ENCODE assay signal across 21 cellular contexts in the genomic region with DNA sequence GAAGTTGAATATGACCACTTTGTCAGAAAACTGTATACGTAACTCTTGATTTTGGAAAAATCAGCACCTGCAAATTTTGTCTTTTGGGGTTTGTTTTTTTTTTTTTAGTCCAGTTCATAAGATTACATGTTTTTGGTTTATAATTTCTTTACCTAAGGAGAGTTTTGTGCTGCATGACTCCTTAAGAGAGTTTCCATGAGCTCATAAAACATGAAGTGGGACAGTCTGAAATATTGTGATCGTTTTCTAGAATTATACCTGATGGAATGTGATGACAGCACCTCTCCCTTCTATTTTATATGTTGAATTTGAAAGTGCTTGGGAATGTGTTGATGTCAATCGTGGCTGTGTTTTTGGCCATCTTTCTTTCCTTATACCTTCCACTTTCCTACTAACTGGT.
DNase-seq lines count a peak whose midpoint lies in the region; ATAC-seq, FAIRE-seq and TF ChIP-seq lines count a peak whose summit lies in the region.
"Had no signal": no experiment of that assay in that cellular context is flagged by ENCODE, and none has a peak within 500 bp of the region (broad histone marks: within the 10 kb centered on the region; RNA-seq: fewer than 3 reads in every experiment).

No MANE protein-coding gene starts in this region.

- no peak overlapping the region for H3K4ac ChIP-seq in mesenchymal stem cell (ENCODE audit: low read depth in 1 of 2, low read length in 2 of 2)

- H3K9me3 Mint-ChIP-seq in activated T-cell treated with anti-CD3 and anti-CD28 coated beads, Interleukin-2, amount 50 U/mL, for 4 hours: no peaks in the 10 kb centered on the region
- H3K9me3 Mint-ChIP-seq: activated B cell treated with CpG ODN at 0.5 μM for 24 hours, nephron progenitor cell had no signal

- H2AK5ac ChIP-seq in mesenchymal stem cell (ENCODE audit: low read length, severe bottlenecking): no peak overlapping the region

- peak overlapping the region; percentile 22 to 55 (median 50) for H3K27ac ChIP-seq in body of pancreas
- no peak overlapping the region for H3K27ac ChIP-seq in mesenchymal stem cell (ENCODE audit: low read length, poor library complexity, severe bottlenecking)
- peak overlapping the region in 4 of 5 donors; percentile 46 to 76 (median 59) for H3K27ac ChIP-seq in stomach
- H3K27ac ChIP-seq in small intestine (ENCODE audit: low read depth in 1 of 2, low read length in 1 of 2): no peak overlapping the region
- H3K27ac ChIP-seq: foreskin keratinocyte, SJCRH30 had no signal

- no peak overlapping the region for H4K91ac ChIP-seq in mesenchymal stem cell (ENCODE audit: low read length)

- ATAC-seq in body of pancreas (peak; percentile 31), HG03139 (IDR thresholded peaks at IDR 0.05; ENCODE audit: unreplicated experiment) (no peak)
- ATAC-seq in activated T-cell treated with anti-CD3 and anti-CD28 coated beads, Interleukin-2, amount 50 U/mL, for 4 hours: no peak
- ATAC-seq: foreskin keratinocyte had no signal

- TF ChIP-seq CTCF in LNCaP clone FGC (IDR thresholded peaks at IDR 0.05; ENCODE audit: control insufficient read depth, extremely low read depth, insufficient read depth) (no peak), body of pancreas (IDR thresholded peaks at IDR 0.05) (no peak), stomach (IDR thresholded peaks at IDR 0.05) (no peak)

- no peak overlapping the region for H2AFZ ChIP-seq in mesenchymal stem cell (ENCODE audit: low read depth, low read length)

- DNase-seq in LNCaP clone FGC (ENCODE audit: low read depth): no peak
- no peak for DNase-seq in body of pancreas
- no peak for DNase-seq in mesenchymal stem cell
- DNase-seq in stomach: no peak
- DNase-seq in activated T-cell treated with anti-CD3 and anti-CD28 coated beads, Interleukin-2, amount 50 U/mL, for 4 hours: no peak
- no peak for DNase-seq in DMS153 treated with DMSO at 0.1 percent for 48 hours (lab: John Stamatoyannopoulos, UW; ENCODE audit: unreplicated experiment)
- DNase-seq in small intestine: no peak
- DNase-seq: activated B cell treated with CpG ODN at 0.5 μM for 24 hours; activated CD8-positive, alpha-beta memory T cell treated with anti-CD3 and anti-CD28 coated beads for 24 hours; activated effector memory CD4-positive, alpha-beta T cell treated with Interleukin-2 at 50 U/mL for 16 hours; amniotic stem cell; Caco-2; foreskin keratinocyte; IMR-90; NCI-H524; nephron progenitor cell; right lobe of liver; SJCRH30; stimulated activated CD4-positive, alpha-beta T cell treated with anti-CD3 and anti-CD28 coated beads, Interleukin-2, amount 100 ng/mL, for 24 hours had no signal

- H3K4me2 ChIP-seq in mesenchymal stem cell (ENCODE audit: low read length, poor library complexity, severe bottlenecking): no peak overlapping the region

- TF ChIP-seq EP300 in stomach (IDR thresholded peaks at IDR 0.05): no peak

- no peak overlapping the region for H3K18ac ChIP-seq in mesenchymal stem cell (ENCODE audit: low read depth in 1 of 2, low read length in 2 of 2)

- 47 to 53% methylated on average over 3 of the region's 3 CpGs for WGBS in body of pancreas, 2 donors
- 93% methylated on average over 2 of the region's 3 CpGs for WGBS in mesenchymal stem cell
- 62 to 91% (median 77%) methylated on average over 3 of the region's 3 CpGs for WGBS in stomach, 5 donors
- 80 to 85% (median 81%) methylated on average over 3 of the region's 3 CpGs for WGBS in small intestine, 3 donors

- H3K4me1 ChIP-seq in body of pancreas: peaks cover 33% of the 10 kb centered on the region
- H3K4me1 ChIP-seq in mesenchymal stem cell (ENCODE audit: control insufficient read depth, insufficient read depth, low read depth, low read length): peaks cover 2% of the 10 kb centered on the region
- H3K4me1 ChIP-seq in stomach: peaks cover 5 to 56% (median 32%) of the 10 kb centered on the region in 4 donors
- H3K4me1 ChIP-seq in small intestine (ENCODE audit: control insufficient read depth in 2 of 2, insufficient read depth in 1 of 2, low read depth in 1 of 2, low read length in 1 of 2): no peaks in the 10 kb centered on the region
- H3K4me1 ChIP-seq: Caco-2 had no signal

- peak overlapping the region; percentile 42 for H3K4me3 ChIP-seq in LNCaP clone FGC (ENCODE audit: low read depth, low read length)
- no peak overlapping the region for H3K4me3 ChIP-seq in body of pancreas
- peak overlapping the region in 1 of 2 experiments; percentile 65 for H3K4me3 ChIP-seq in mesenchymal stem cell (ENCODE audit: insufficient read depth in 1 of 2, low read depth in 1 of 2, low read length in 2 of 2)
- no peak overlapping the region for H3K4me3 ChIP-seq in stomach
- H3K4me3 ChIP-seq in small intestine (ENCODE audit: low read depth in 1 of 2, low read length in 2 of 2): no peak overlapping the region
- H3K4me3 ChIP-seq: SJCRH30 had no signal

- H3K9ac ChIP-seq in mesenchymal stem cell (ENCODE audit: low read length): peak overlapping the region; percentile 66

- H2BK120ac ChIP-seq in mesenchymal stem cell (ENCODE audit: low read depth, low read length): no peak overlapping the region

- H3K14ac ChIP-seq in mesenchymal stem cell (ENCODE audit: low read length in 2 of 2): no peak overlapping the region

- H2BK15ac ChIP-seq in mesenchymal stem cell (ENCODE audit: low read depth, poor library complexity, severe bottlenecking): no peak overlapping the region

- H3K27me3 ChIP-seq in body of pancreas (no peaks in the 10 kb centered on the region), mesenchymal stem cell (ENCODE audit: control insufficient read depth in 1 of 2, insufficient read depth in 1 of 2, low read length in 2 of 2) (no peaks in the 10 kb centered on the region), stomach (no peaks in the 10 kb centered on the region), small intestine (ENCODE audit: control insufficient read depth in 2 of 2, insufficient read depth in 2 of 2, low read length in 2 of 2) (no peaks in the 10 kb centered on the region)
- H3K27me3 ChIP-seq: foreskin keratinocyte, right lobe of liver, SJCRH30 had no signal

- H2BK5ac ChIP-seq in mesenchymal stem cell (ENCODE audit: low read depth, low read length, poor library complexity, severe bottlenecking): no peak overlapping the region

- H3K36me3 ChIP-seq in body of pancreas (replicated peaks in 1 of 2; ENCODE audit: insufficient read depth in 1 of 2, low read depth in 2 of 2) (no peaks in the 10 kb centered on the region), mesenchymal stem cell (ENCODE audit: control insufficient read depth in 1 of 2, insufficient read depth in 2 of 2, low read depth in 1 of 2, low read length in 2 of 2) (no peaks in the 10 kb centered on the region), stomach (no peaks in the 10 kb centered on the region), small intestine (ENCODE audit: control insufficient read depth in 2 of 2, insufficient read depth in 2 of 2, low read length in 2 of 2) (no peaks in the 10 kb centered on the region)
- H3K36me3 ChIP-seq: right lobe of liver, SJCRH30 had no signal

- H3K79me1 ChIP-seq in mesenchymal stem cell (replicated peaks; ENCODE audit: low read length, poor library complexity, severe bottlenecking): no peaks in the 10 kb centered on the region

- TF ChIP-seq POLR2A in body of pancreas (IDR thresholded peaks at IDR 0.05) (no peak), stomach (IDR thresholded peaks at IDR 0.05) (no peak)

- no peak overlapping the region for H3K23ac ChIP-seq in mesenchymal stem cell (ENCODE audit: low read length in 2 of 2)

- no peak for FAIRE-seq in small intestine (lab: Jason Lieb, UNC)
- FAIRE-seq: endometrium had no signal

- no peak overlapping the region for H4K8ac ChIP-seq in mesenchymal stem cell (ENCODE audit: low read length)

- H3K4me1 Mint-ChIP-seq in activated T-cell treated with anti-CD3 and anti-CD28 coated beads, Interleukin-2, amount 50 U/mL, for 4 hours (ENCODE audit: low read depth): no peaks in the 10 kb centered on the region
- H3K4me1 Mint-ChIP-seq: activated B cell treated with CpG ODN at 0.5 μM for 24 hours had no signal

- intact Hi-C loops in body of pancreas (cut with DNase I): no loop called here
- intact Hi-C loops in stomach (cut with DNase I; ENCODE audit: low total_unique reads): no loop called here

- H3K36me3 Mint-ChIP-seq in activated T-cell treated with anti-CD3 and anti-CD28 coated beads, Interleukin-2, amount 50 U/mL, for 4 hours (ENCODE audit: insufficient read depth): no peaks in the 10 kb centered on the region

- H3K9me3 ChIP-seq in body of pancreas: no peaks in the 10 kb centered on the region
- no peaks in the 10 kb centered on the region for H3K9me3 ChIP-seq in mesenchymal stem cell (ENCODE audit: control insufficient read depth, low read length)
- no peaks in the 10 kb centered on the region for H3K9me3 ChIP-seq in stomach
- H3K9me3 ChIP-seq in small intestine (ENCODE audit: control insufficient read depth, low read depth): no peaks in the 10 kb centered on the region
- H3K9me3 ChIP-seq: Caco-2, right lobe of liver, SJCRH30 had no signal

- H3K4me3 Mint-ChIP-seq in activated T-cell treated with anti-CD3 and anti-CD28 coated beads, Interleukin-2, amount 50 U/mL, for 4 hours: no peak overlapping the region
- H3K4me3 Mint-ChIP-seq: activated B cell treated with CpG ODN at 0.5 μM for 24 hours, nephron progenitor cell had no signal

- peaks cover 2% of the 10 kb centered on the region for H3K27me3 Mint-ChIP-seq in activated T-cell treated with anti-CD3 and anti-CD28 coated beads, Interleukin-2, amount 50 U/mL, for 4 hours (ENCODE audit: low read depth)

- no peak overlapping the region for H2BK12ac ChIP-seq in mesenchymal stem cell (ENCODE audit: low read length in 2 of 2)

Comparison
In these comparisons a context has a peak if more than half of its experiments do, and no peak if none do; other contexts are left out.
1. H3K27ac ChIP-seq: peak in body of pancreas (4 of 4) and stomach (4 of 5); none in mesenchymal stem cell (single experiment) and small intestine (0 of 2).